In genomic region chr2:237084444-237084843, GRCh38 we compare ENCODE assay signal across 8 cellular contexts. TPM values are rescaled to one million over a fixed set of nuclear protein-coding genes. Genes with fewer than 3 reads are reported as not detected.
DNase-seq lines count a peak whose midpoint lies in the region; ATAC-seq and TF ChIP-seq lines count a peak whose summit lies in the region.
"Had no signal": no experiment of that assay in that cellular context is flagged by ENCODE, and none has a peak within 500 bp of the region (broad histone marks: within the 10 kb centered on the region; RNA-seq: fewer than 3 reads in every experiment).

No MANE protein-coding gene starts in this region.

- no peaks in the 10 kb centered on the region for H3K9me2 ChIP-seq in GM23248 (ENCODE audit: insufficient read depth)
- no peaks in the 10 kb centered on the region for H3K9me2 ChIP-seq in PC-3 (replicated peaks; ENCODE audit: low read length)

- peaks cover 2% of the 10 kb centered on the region for H3K36me3 Mint-ChIP-seq in endodermal cell (ENCODE audit: low read depth)

- 0 out of 2 replicates have a peak, but pooled peaks cover 6% of the 10 kb centered on the region for H3F3A ChIP-seq in GM23248 (ENCODE audit: insufficient read depth)
- H3F3A ChIP-seq in PC-3 (ENCODE audit: low read length, unreplicated experiment): no peaks in the 10 kb centered on the region

- H3K27ac ChIP-seq in GM23248: peak overlapping the region; percentile 91
- H3K27ac ChIP-seq in PC-3 (ENCODE audit: low read length): no peak overlapping the region
- H3K27ac ChIP-seq in endodermal cell (ENCODE audit: low read depth, low read length): no peak overlapping the region
- H3K27ac ChIP-seq in RWPE1: no peak overlapping the region

- H4K20me1 ChIP-seq in GM23248 (ENCODE audit: insufficient read depth) (no peaks in the 10 kb centered on the region), PC-3 (ENCODE audit: low read length) (peaks cover 6% of the 10 kb centered on the region; the same call in 1 of the 2 replicates)

- H3K36me3 ChIP-seq in GM23248 (ENCODE audit: low read depth) (peaks cover 4% of the 10 kb centered on the region; the same call in 1 of the 2 replicates), PC-3 (ENCODE audit: low read depth, low read length) (peaks cover 6% of the 10 kb centered on the region; the same call in 1 of the 2 replicates), endodermal cell (ENCODE audit: control insufficient read depth, insufficient read depth, low read length) (peaks cover 9% of the 10 kb centered on the region)

- H3K27me3 Mint-ChIP-seq in endodermal cell (ENCODE audit: insufficient read depth): peaks cover 6% of the 10 kb centered on the region

- no peak for ATAC-seq in PC-3

- DNase-seq in GM23248 (no peak), PC-3 (no peak), endodermal cell (no peak), pons (ENCODE audit: low spot score) (peak; percentile 3), NCI-H2029 (lab: John Stamatoyannopoulos, UW) (no peak), medulla oblongata (ENCODE audit: extremely low spot score) (no peak), RWPE1 (ENCODE audit: low spot score) (no peak)
- DNase-seq: stimulated activated CD4-positive, alpha-beta T cell treated with anti-CD3 and anti-CD28 coated beads, Interleukin-4, amount 100 ng/mL, for 4 hours had no signal

- H3K79me2 ChIP-seq in GM23248 (ENCODE audit: insufficient read depth): peaks cover 40% of the 10 kb centered on the region
- peaks cover 38% of the 10 kb centered on the region for H3K79me2 ChIP-seq in PC-3 (ENCODE audit: low read length)

- H3K4me2 ChIP-seq in GM23248 (ENCODE audit: unreplicated experiment) (peak overlapping the region; percentile 83), PC-3 (ENCODE audit: low read length) (peak overlapping the region; percentile 98)

- H3K9me3 Mint-ChIP-seq in endodermal cell: no peaks in the 10 kb centered on the region

- TF ChIP-seq CTCF in PC-3 (conservative IDR thresholded peaks at IDR 0.05; ENCODE audit: low read depth, low read length) (no peak), endodermal cell (conservative IDR thresholded peaks at IDR 0.05) (no peak), RWPE1 (conservative IDR thresholded peaks at IDR 0.05; ENCODE audit: low read depth) (no peak)

- CTCF ChIA-PET in PC-3 (lab: Charles Lee) (no interaction called here), RWPE1 (lab: Yijun Ruan, JAX) (interaction anchor here (0.7 to 1.1 kb wide), 2 partner anchors 13 to 740 kb away, joined by 3 read pairs; no protein-coding TSS in a partner anchor)

- peak overlapping the region; percentile 91 for H2AFZ ChIP-seq in GM23248
- H2AFZ ChIP-seq in PC-3 (ENCODE audit: low read length): peak overlapping the region; percentile 100; the same call in 1 of the 2 replicates

- intact Hi-C loops in PC-3 (cut with micrococcal nuclease): no loop called here

- POLR2A ChIA-PET in PC-3 (lab: Charles Lee; ENCODE audit: unreplicated experiment) (no interaction called here), RWPE1 (lab: Yijun Ruan, JAX; ENCODE audit: low non-redundant PET) (no interaction called here)

- peaks cover 6% of the 10 kb centered on the region for H3K4me1 Mint-ChIP-seq in endodermal cell

- H3K27ac Mint-ChIP-seq in endodermal cell: no peak overlapping the region

- peak overlapping the region; percentile 95 for H3K4me3 Mint-ChIP-seq in endodermal cell

- H3K27me3 ChIP-seq in GM23248 (replicated peaks; ENCODE audit: insufficient read depth) (no peaks in the 10 kb centered on the region), PC-3 (ENCODE audit: low read length) (no peaks in the 10 kb centered on the region), endodermal cell (ENCODE audit: control insufficient read depth, insufficient read depth, low read length, poor library complexity, severe bottlenecking) (no peaks in the 10 kb centered on the region)

- H3K4me1 ChIP-seq in GM23248 (ENCODE audit: insufficient read depth): peaks cover 19% of the 10 kb centered on the region
- H3K4me1 ChIP-seq in PC-3 (ENCODE audit: insufficient read depth, low read length): peaks cover 21% of the 10 kb centered on the region
- H3K4me1 ChIP-seq in endodermal cell (ENCODE audit: control insufficient read depth, insufficient read depth, low read length): peaks cover 2% of the 10 kb centered on the region

- WGBS in GM23248 (ENCODE audit: low coverage in 1 of 2, low lambda C conversion rate in 2 of 2, missing lambda C conversion rate in 2 of 2), 2 experiments: 70 to 71% methylated on average over 8 of the region's 8 CpGs
- WGBS in endodermal cell (ENCODE audit: insufficient coverage in 1 of 2, insufficient read length in 1 of 2), 2 experiments: 87 to 93% methylated on average over 6 to 8 of the region's 8 CpGs

- no TSS peak for BruUV-seq in PC-3 (replicated peaks; lab: Mats Ljungman, UMichigan)

- H3K9me3 ChIP-seq in GM23248 (ENCODE audit: low read depth) (no peaks in the 10 kb centered on the region), PC-3 (ENCODE audit: low read length) (no peaks in the 10 kb centered on the region), endodermal cell (ENCODE audit: control insufficient read depth, low read length) (no peaks in the 10 kb centered on the region)

- H3K4me3 ChIP-seq in GM23248 (peak overlapping the region; percentile 86), PC-3 (ENCODE audit: low read length) (peak overlapping the region; percentile 98), endodermal cell (ENCODE audit: low read length) (peak overlapping the region; percentile 98)

- peak overlapping the region; percentile 95 for H3K9ac ChIP-seq in GM23248
- H3K9ac ChIP-seq in PC-3 (ENCODE audit: low read length): peak overlapping the region; percentile 93
- H3K9ac ChIP-seq in endodermal cell (ENCODE audit: extremely low read depth, low read length, poor library complexity, severe bottlenecking): no peak overlapping the region

- in situ Hi-C loops in GM23248 (cut with MboI): no loop called here

RNA-seq across cellular contexts. Expression of gene COPS8, which starts 1.2 kb away (rescaled TPM):
- total RNA-seq in GM23248 (2014; rRNA removed; shearing (Covaris generic)): 145 and 148 TPM in 2 replicates
- polyA plus RNA-seq in GM23248 (2016; fragmentation: Nextera tagmentation; extraction: Ambion mirVana): 164 and 168 TPM in 2 replicates
- total RNA-seq in PC-3 (2014; rRNA removed) (109 and 111 TPM in 2 replicates), endodermal cell (10 to 100 TPM; 66.3 to 72.7 TPM)
- 116 TPM for polyA plus RNA-seq in endodermal cell (2013, experiment 1 of 2)
- 104 TPM for polyA plus RNA-seq in endodermal cell (2013, experiment 2 of 2)
